ENCODE assay signal across 8 cellular contexts in genomic region chr14:41749425-41749824, GRCh38.
DNase-seq lines count a peak whose midpoint lies in the region; ATAC-seq and TF ChIP-seq lines count a peak whose summit lies in the region.

No MANE protein-coding gene starts in this region.

- H3K4me1 ChIP-seq in A673 (ENCODE audit: insufficient read depth, low read length, poor library complexity, severe bottlenecking) (no peaks in the 10 kb centered on the region), uterus (no peaks in the 10 kb centered on the region)

- POLR2A ChIA-PET in A673 (lab: Charles Lee; ENCODE audit: low non-redundant PET), result no interaction called here
- POLR2A ChIA-PET in activated CD8-positive, alpha-beta T cell treated with anti-CD3 and anti-CD28 coated beads for 36 hours (lab: Charles Lee), result no interaction called here
- POLR2A ChIA-PET in naive thymus-derived CD8-positive, alpha-beta T cell (lab: Charles Lee), result no interaction called here

- peak; percentile 96 for ATAC-seq in GM18909 (IDR thresholded peaks at IDR 0.05; ENCODE audit: poor library complexity, unreplicated experiment)
- ATAC-seq in HG03520 (IDR thresholded peaks at IDR 0.05; ENCODE audit: unreplicated experiment), result peak; percentile 92
- ATAC-seq in activated CD8-positive, alpha-beta T cell treated with anti-CD3 and anti-CD28 coated beads for 36 hours, result peak; percentile 89
- peak; percentile 86 to 95 for ATAC-seq in naive thymus-derived CD8-positive, alpha-beta T cell
- no peak for ATAC-seq in GM19467 (IDR thresholded peaks at IDR 0.05; ENCODE audit: unreplicated experiment)

- no TSS peak for BruUV-seq in A673 (replicated peaks; lab: Mats Ljungman, UMichigan)

- no peaks in the 10 kb centered on the region for H3K36me3 Mint-ChIP-seq in activated CD8-positive, alpha-beta T cell treated with anti-CD3 and anti-CD28 coated beads for 36 hours (ENCODE audit: low read depth)
- H3K36me3 Mint-ChIP-seq in naive thymus-derived CD8-positive, alpha-beta T cell, result peaks cover 0 to 1% (median 0%) of the 10 kb centered on the region in 3 donors

- no peak for TF ChIP-seq POLR2A in uterus (IDR thresholded peaks at IDR 0.05)

- peaks cover 9% of the 10 kb centered on the region for H3K4me1 Mint-ChIP-seq in activated CD8-positive, alpha-beta T cell treated with anti-CD3 and anti-CD28 coated beads for 36 hours (ENCODE audit: low read depth)
- peaks cover 6 to 23% (median 16%) of the 10 kb centered on the region in 4 donors for H3K4me1 Mint-ChIP-seq in naive thymus-derived CD8-positive, alpha-beta T cell

- CTCF ChIA-PET in A673 (lab: Charles Lee), result no interaction called here
- CTCF ChIA-PET in activated CD8-positive, alpha-beta T cell treated with anti-CD3 and anti-CD28 coated beads for 36 hours (lab: Charles Lee), result no interaction called here

- no peak overlapping the region for H3K27ac ChIP-seq in A673 (ENCODE audit: low read depth, low read length, poor library complexity, severe bottlenecking)
- H3K27ac ChIP-seq in uterus, result no peak overlapping the region

- H3K4me3 ChIP-seq in A673 (ENCODE audit: low read depth, low read length, poor library complexity, severe bottlenecking) (peak overlapping the region; percentile 7), uterus (peak overlapping the region in 1 of 2 donors; percentile 9)

- H3K9me3 Mint-ChIP-seq in activated CD8-positive, alpha-beta T cell treated with anti-CD3 and anti-CD28 coated beads for 36 hours, result peaks cover 2% of the 10 kb centered on the region
- peaks cover 0 to 4% (median 0%) of the 10 kb centered on the region in 9 donors for H3K9me3 Mint-ChIP-seq in naive thymus-derived CD8-positive, alpha-beta T cell

- intact Hi-C loops in A673 (cut with micrococcal nuclease; ENCODE audit: unreplicated experiment), result no loop called here
- intact Hi-C loops in activated CD8-positive, alpha-beta T cell treated with anti-CD3 and anti-CD28 coated beads for 36 hours (cut with micrococcal nuclease), result no loop called here
- intact Hi-C loops in uterus (cut with DNase I; ENCODE audit: low total_unique reads), result no loop called here

- no peaks in the 10 kb centered on the region for H3K27me3 Mint-ChIP-seq in activated CD8-positive, alpha-beta T cell treated with anti-CD3 and anti-CD28 coated beads for 36 hours
- H3K27me3 Mint-ChIP-seq in naive thymus-derived CD8-positive, alpha-beta T cell, result no peaks in the 10 kb centered on the region

- H3K36me3 ChIP-seq in A673 (ENCODE audit: insufficient read depth, low read length, poor library complexity, severe bottlenecking), result no peaks in the 10 kb centered on the region
- no peaks in the 10 kb centered on the region for H3K36me3 ChIP-seq in uterus

- TF ChIP-seq CTCF in A673 (conservative IDR thresholded peaks at IDR 0.05; ENCODE audit: low read depth, low read length) (no peak), uterus (IDR thresholded peaks at IDR 0.05) (no peak)
- no peak for TF ChIP-seq CTCF in activated CD8-positive, alpha-beta T cell treated with anti-CD3 and anti-CD28 coated beads for 36 hours (IDR thresholded peaks at IDR 0.05)

- peak overlapping the region; percentile 59 for H3K27ac Mint-ChIP-seq in activated CD8-positive, alpha-beta T cell treated with anti-CD3 and anti-CD28 coated beads for 36 hours
- peak overlapping the region; percentile 83 to 92 (median 90) for H3K27ac Mint-ChIP-seq in naive thymus-derived CD8-positive, alpha-beta T cell

- peak overlapping the region; percentile 57 for H3K4me3 Mint-ChIP-seq in activated CD8-positive, alpha-beta T cell treated with anti-CD3 and anti-CD28 coated beads for 36 hours
- peak overlapping the region; percentile 76 to 86 (median 83) for H3K4me3 Mint-ChIP-seq in naive thymus-derived CD8-positive, alpha-beta T cell

- H3K9me3 ChIP-seq in A673 (ENCODE audit: low read depth, low read length, poor library complexity, severe bottlenecking), result no peaks in the 10 kb centered on the region
- H3K9me3 ChIP-seq in uterus, result no peaks in the 10 kb centered on the region

- H3K27me3 ChIP-seq in A673 (replicated peaks; ENCODE audit: insufficient read depth, low read depth, low read length, poor library complexity) (no peaks in the 10 kb centered on the region), uterus (no peaks in the 10 kb centered on the region)

- DNase-seq in A673 (ENCODE audit: low spot score) (peak; percentile 49), uterus (no peak), medulla oblongata (ENCODE audit: extremely low spot score) (no peak)
- no peak for DNase-seq in activated CD8-positive, alpha-beta T cell treated with anti-CD3 and anti-CD28 coated beads for 36 hours
- DNase-seq in naive thymus-derived CD8-positive, alpha-beta T cell, result peak in 5 of 10 donors; percentile 1 to 49 (median 31)
